Comparison of ENCODE assay signal across 9 cellular contexts in the genomic region with DNA sequence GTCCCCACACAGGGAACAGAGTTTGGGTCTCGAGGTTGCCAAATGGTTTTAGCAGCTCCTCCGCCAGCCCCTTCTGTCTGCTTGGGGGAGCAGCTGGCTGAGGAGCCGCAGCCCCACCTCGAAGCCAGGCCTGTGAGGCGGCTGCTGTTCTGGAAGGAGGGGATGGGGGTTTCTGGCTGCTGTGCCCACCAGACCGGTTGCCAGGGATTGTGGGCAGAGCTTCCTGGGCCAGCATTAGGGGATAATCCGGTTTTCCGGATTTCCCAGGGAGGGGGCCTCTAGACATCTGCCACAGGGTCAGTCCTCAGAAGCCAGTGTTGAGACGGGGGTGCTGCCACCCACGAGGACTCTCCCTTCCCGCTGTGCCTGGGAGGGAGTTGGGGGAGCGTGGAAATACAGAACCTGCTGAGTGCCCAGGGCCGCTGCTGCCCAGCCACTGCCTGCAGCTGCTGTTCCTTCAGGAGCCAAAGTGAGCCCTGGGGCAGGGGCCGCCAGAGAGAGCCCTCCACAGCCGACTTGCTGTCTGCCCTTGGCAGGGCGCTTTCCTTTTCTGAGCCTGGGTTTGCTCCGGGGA. TPM values are rescaled to one million over a fixed set of nuclear protein-coding genes. Genes with fewer than 3 reads are reported as not detected.
DNase-seq lines count a peak whose midpoint lies in the region; ATAC-seq and TF ChIP-seq lines count a peak whose summit lies in the region.
"Had no signal": no experiment of that assay in that cellular context is flagged by ENCODE, and none has a peak within 500 bp of the region (broad histone marks: within the 10 kb centered on the region; RNA-seq: fewer than 3 reads in every experiment).

No MANE protein-coding gene starts in this region.

- H3K4me2 ChIP-seq in KMS-11, result peak overlapping the region; percentile 96

- peaks cover 35% of the 10 kb centered on the region for H3K79me2 ChIP-seq in ACC112 (ENCODE audit: control insufficient read depth, insufficient read depth, low read length, unreplicated experiment)
- H3K79me2 ChIP-seq in KMS-11 (ENCODE audit: insufficient read depth, low read depth), result peaks cover 17% of the 10 kb centered on the region; the same call in 1 of the 2 replicates

- CTCF ChIA-PET in GM10248 (lab: Yijun Ruan, JAX), result interaction anchor here (1.4 to 6.4 kb wide), 3 partner anchors 9 to 27 kb away, joined by 5 to 79 read pairs (median 8); no protein-coding TSS in a partner anchor

- POLR2A ChIA-PET in GM10248 (lab: Yijun Ruan, JAX), result no interaction called here

- H3K27me3 ChIP-seq in ACC112 (ENCODE audit: insufficient read depth, low read length) (no peaks in the 10 kb centered on the region), KMS-11 (ENCODE audit: insufficient read depth, low read depth) (no peaks in the 10 kb centered on the region; the same call in 1 of the 2 replicates)

- H4K20me1 ChIP-seq in KMS-11 (ENCODE audit: insufficient read depth), result peaks cover 6% of the 10 kb centered on the region; the same call in 1 of the 2 replicates

- H3K9ac ChIP-seq in KMS-11, result no peak overlapping the region; the same call in 1 of the 2 replicates

- TF ChIP-seq CTCF in KMS-11 (conservative IDR thresholded peaks at IDR 0.05; ENCODE audit: low read depth, low read length) (no peak), choroid plexus epithelial cell (conservative IDR thresholded peaks at IDR 0.05; ENCODE audit: low read depth, low read length) (no peak), GM10248 (IDR thresholded peaks at IDR 0.05; ENCODE audit: control extremely low read depth, extremely low read depth, low read depth, missing control alignments) (no peak)

- H3K36me3 ChIP-seq in ACC112 (ENCODE audit: insufficient read depth, low read length), result no peaks in the 10 kb centered on the region
- no peaks in the 10 kb centered on the region for H3K36me3 ChIP-seq in KMS-11 (ENCODE audit: insufficient read depth)

- ATAC-seq in GM18867 (IDR thresholded peaks at IDR 0.05; ENCODE audit: unreplicated experiment), result no peak

- DNase-seq in choroid plexus epithelial cell (ENCODE audit: low read depth) (no peak), myocyte (ENCODE audit: low read depth) (peak; percentile 59), GM10248 (ENCODE audit: extremely low spot score) (no peak), cerebellar nuclear complex (lab: John Stamatoyannopoulos, UW) (no peak), NCI-H510A (lab: John Stamatoyannopoulos, UW) (no peak)

- H3K27ac ChIP-seq in ACC112 (ENCODE audit: low read depth, low read length) (peak overlapping the region; percentile 76; the same call in 1 of the 2 replicates), KMS-11 (no peak overlapping the region; the same call in 1 of the 2 replicates)

- H3K4me3 ChIP-seq in ACC112 (ENCODE audit: low read depth, low read length), result peak overlapping the region; percentile 93
- no peak overlapping the region for H3K4me3 ChIP-seq in KMS-11 (IDR thresholded peaks at IDR 0.05; ENCODE audit: insufficient read depth, low read depth, low read length)
- H3K4me3 ChIP-seq in choroid plexus epithelial cell (ENCODE audit: low read depth, low read length), result peak overlapping the region; percentile 86

- H2AFZ ChIP-seq in ACC112 (ENCODE audit: low read length, unreplicated experiment) (no peak overlapping the region), KMS-11 (ENCODE audit: low read depth) (no peak overlapping the region)

- H3K4me1 ChIP-seq in ACC112 (ENCODE audit: control insufficient read depth, insufficient read depth, low read length, unreplicated experiment) (peaks cover 8% of the 10 kb centered on the region), KMS-11 (ENCODE audit: low read depth, poor library complexity, severe bottlenecking) (peaks cover 15% of the 10 kb centered on the region)

RNA-seq across cellular contexts. Expression of gene CDC34, which starts 2.0 kb away (rescaled TPM):
- 103 and 139 TPM in 2 replicates for total RNA-seq in myocyte
- polyA plus RNA-seq in myocyte (2012), result 85.6 TPM

RNA-seq across cellular contexts. Expression of gene GZMM, which starts 10.3 kb away (rescaled TPM):
- not detected in 2 replicates for total RNA-seq in myocyte
- 0.14 TPM for polyA plus RNA-seq in myocyte (2012)
- total RNA-seq: NCI-H460 had no signal

RNA-seq across cellular contexts. Expression of gene TPGS1, which starts 26.3 kb away (rescaled TPM):
- total RNA-seq in myocyte, result 64.5 and 75.2 TPM in 2 replicates
- polyA plus RNA-seq in myocyte (2012), result 14.5 TPM

RNA-seq across cellular contexts. Expression of gene MADCAM1, which starts 37.3 kb away (rescaled TPM):
- 0.29 and 0.52 TPM in 2 replicates for total RNA-seq in myocyte
- 1.7 TPM for polyA plus RNA-seq in myocyte (2012)
- total RNA-seq: NCI-H460 had no signal

RNA-seq across cellular contexts. Expression of gene BSG, which starts 38.8 kb away (rescaled TPM):
- 519 and 528 TPM in 2 replicates for total RNA-seq in myocyte
- 577 TPM for polyA plus RNA-seq in myocyte (2012)
